ENCODE assay signal across 18 cellular contexts in genomic region chr5:1803192-1803591, GRCh38. TPM values are rescaled to one million over a fixed set of nuclear protein-coding genes. Genes with fewer than 3 reads are reported as not detected.
DNase-seq lines count a peak whose midpoint lies in the region; ATAC-seq, FAIRE-seq and TF ChIP-seq lines count a peak whose summit lies in the region.
"Had no signal": no experiment of that assay in that cellular context is flagged by ENCODE, and none has a peak within 500 bp of the region (broad histone marks: within the 10 kb centered on the region; RNA-seq: fewer than 3 reads in every experiment).

No MANE protein-coding gene starts in this region.

- no peaks in the 10 kb centered on the region for H3K27me3 ChIP-seq in pancreas
- H3K27me3 ChIP-seq: heart left ventricle, upper lobe of right lung had no signal

- intact Hi-C loops in pancreas (cut with DNase I): no loop called here

- peaks cover 18 to 36% of the 10 kb centered on the region in 2 donors for H3K36me3 Mint-ChIP-seq in activated T-cell treated with anti-CD3 and anti-CD28 coated beads, Interleukin-2, amount 50 U/mL, for 72 hours (ENCODE audit: insufficient read depth in 2 of 2)
- H3K36me3 Mint-ChIP-seq in IgD-negative memory B cell (peaks cover 9% of the 10 kb centered on the region), osteocyte (ENCODE audit: unreplicated experiment) (peaks cover 37% of the 10 kb centered on the region)
- peaks cover 60% of the 10 kb centered on the region for H3K36me3 Mint-ChIP-seq in activated naive CD8-positive, alpha-beta T cell treated with anti-CD3 and anti-CD28 coated beads, Interleukin-2, amount 50 U/mL, for 24 hours (ENCODE audit: low read depth)

- H3K27me3 Mint-ChIP-seq in activated T-cell treated with anti-CD3 and anti-CD28 coated beads, Interleukin-2, amount 50 U/mL, for 72 hours (ENCODE audit: low read depth): no peaks in the 10 kb centered on the region
- no peaks in the 10 kb centered on the region for H3K27me3 Mint-ChIP-seq in IgD-negative memory B cell
- no peaks in the 10 kb centered on the region for H3K27me3 Mint-ChIP-seq in activated naive CD8-positive, alpha-beta T cell treated with anti-CD3 and anti-CD28 coated beads, Interleukin-2, amount 50 U/mL, for 24 hours
- H3K27me3 Mint-ChIP-seq in osteocyte (ENCODE audit: unreplicated experiment): no peaks in the 10 kb centered on the region

- peaks cover 0 to 13% (median 7%) of the 10 kb centered on the region in 3 donors for H3K4me1 ChIP-seq in pancreas

- no peak for FAIRE-seq in pancreas (lab: Jason Lieb, UNC)
- FAIRE-seq: GM12878, keratinocyte had no signal

- H3K27ac Mint-ChIP-seq in activated T-cell treated with anti-CD3 and anti-CD28 coated beads, Interleukin-2, amount 50 U/mL, for 72 hours: peak overlapping the region; percentile 48
- H3K27ac Mint-ChIP-seq in IgD-negative memory B cell (peak overlapping the region in 1 of 3 donors; percentile 3), osteocyte (ENCODE audit: unreplicated experiment) (no peak overlapping the region)
- H3K27ac Mint-ChIP-seq in activated naive CD8-positive, alpha-beta T cell treated with anti-CD3 and anti-CD28 coated beads, Interleukin-2, amount 50 U/mL, for 24 hours: peak overlapping the region; percentile 40

- peaks cover 0 to 15% (median 0%) of the 10 kb centered on the region in 3 donors for H3K36me3 ChIP-seq in pancreas

- peaks cover 45% of the 10 kb centered on the region for H3K4me1 Mint-ChIP-seq in activated T-cell treated with anti-CD3 and anti-CD28 coated beads, Interleukin-2, amount 50 U/mL, for 72 hours (ENCODE audit: low read depth)
- H3K4me1 Mint-ChIP-seq in IgD-negative memory B cell (peaks cover 22 to 39% (median 31%) of the 10 kb centered on the region in 3 donors), osteocyte (ENCODE audit: unreplicated experiment) (peaks cover 32% of the 10 kb centered on the region)
- H3K4me1 Mint-ChIP-seq in activated naive CD8-positive, alpha-beta T cell treated with anti-CD3 and anti-CD28 coated beads, Interleukin-2, amount 50 U/mL, for 24 hours: peaks cover 48% of the 10 kb centered on the region

- TF ChIP-seq CTCF in osteocyte (IDR thresholded peaks at IDR 0.05) (no peak), pancreas (IDR thresholded peaks at IDR 0.05) (no peak)

- no peaks in the 10 kb centered on the region for H3K9me3 Mint-ChIP-seq in activated T-cell treated with anti-CD3 and anti-CD28 coated beads, Interleukin-2, amount 50 U/mL, for 72 hours
- no peaks in the 10 kb centered on the region for H3K9me3 Mint-ChIP-seq in IgD-negative memory B cell
- H3K9me3 Mint-ChIP-seq in activated naive CD8-positive, alpha-beta T cell treated with anti-CD3 and anti-CD28 coated beads, Interleukin-2, amount 50 U/mL, for 24 hours: no peaks in the 10 kb centered on the region
- no peaks in the 10 kb centered on the region for H3K9me3 Mint-ChIP-seq in osteocyte (ENCODE audit: unreplicated experiment)

- 90 to 96% methylated on average over 1 of the region's 1 CpG for WGBS in pancreas, 2 donors

- no peak overlapping the region for H3K4me3 ChIP-seq in pancreas
- H3K4me3 ChIP-seq: GM12878, HAP-1, heart left ventricle, upper lobe of right lung had no signal

- H3K27ac ChIP-seq in pancreas: no peak overlapping the region
- H3K27ac ChIP-seq: upper lobe of right lung had no signal

- H3K4me3 Mint-ChIP-seq in activated T-cell treated with anti-CD3 and anti-CD28 coated beads, Interleukin-2, amount 50 U/mL, for 72 hours: peak overlapping the region; percentile 61 to 94
- H3K4me3 Mint-ChIP-seq in IgD-negative memory B cell (peak overlapping the region; percentile 44 to 99 (median 64)), osteocyte (ENCODE audit: unreplicated experiment) (peak overlapping the region; percentile 15)
- H3K4me3 Mint-ChIP-seq in activated naive CD8-positive, alpha-beta T cell treated with anti-CD3 and anti-CD28 coated beads, Interleukin-2, amount 50 U/mL, for 24 hours: peak overlapping the region; percentile 94

- no peaks in the 10 kb centered on the region for H3K9me3 ChIP-seq in pancreas
- H3K9me3 ChIP-seq: HAP-1, heart left ventricle, upper lobe of right lung had no signal

- DNase-seq in activated T-cell treated with anti-CD3 and anti-CD28 coated beads, Interleukin-2, amount 50 U/mL, for 72 hours: no peak
- DNase-seq in activated T-cell treated with anti-CD3 and anti-CD28 coated beads, Interleukin-2, amount 50 U/mL, for 1 hour: no peak
- DNase-seq in activated naive CD8-positive, alpha-beta T cell treated with anti-CD3 and anti-CD28 coated beads, Interleukin-2, amount 50 U/mL, for 24 hours: no peak
- no peak for DNase-seq in osteocyte (ENCODE audit: extremely low spot score, unreplicated experiment)
- no peak for DNase-seq in H4 (ENCODE audit: low spot score)
- no peak for DNase-seq in pancreas
- DNase-seq: COR-L47; heart left ventricle; NCI-H1048; NCI-H774; stimulated activated naive CD4-positive, alpha-beta T cell; upper lobe of right lung had no signal

- ATAC-seq in activated T-cell treated with anti-CD3 and anti-CD28 coated beads, Interleukin-2, amount 50 U/mL, for 72 hours (replicated peaks in 1 of 2): no peak
- no peak for ATAC-seq in activated naive CD8-positive, alpha-beta T cell treated with anti-CD3 and anti-CD28 coated beads, Interleukin-2, amount 50 U/mL, for 24 hours
- ATAC-seq in GM19463 (IDR thresholded peaks at IDR 0.05; ENCODE audit: unreplicated experiment) (no peak), pancreas (no peak)
- ATAC-seq: activated CD4-positive, CD25-positive, alpha-beta regulatory T cell treated with anti-CD3 and anti-CD28 coated beads, Interleukin-2, amount 50 U/mL, for 24 hours; GM12878; heart left ventricle; upper lobe of right lung had no signal

RNA-seq across cellular contexts. Expression of gene NDUFS6, which starts 2.0 kb away (rescaled TPM):
- 10 to 100 TPM; 21.9 to 22.3 TPM for total RNA-seq in activated T-cell treated with anti-CD3 and anti-CD28 coated beads, Interleukin-2, amount 50 U/mL, for 72 hours
- polyA plus RNA-seq in IgD-negative memory B cell (66.5 TPM), pancreas (10 to 100 TPM; 24.9 to 41.9 TPM)
- total RNA-seq in osteocyte (31.7 and 35.1 TPM in 2 replicates), pancreas (10 to 100 TPM in 5 of 6 donors, 1 to 10 TPM in 1; 8.2 to 15.9 (median 13.4) TPM)
- total RNA-seq in H4 (2014; rRNA removed; shearing (Covaris generic)): 85.8 and 88.0 TPM in 2 replicates

RNA-seq across cellular contexts. Expression of gene MRPL36, which starts 3.6 kb away (rescaled TPM):
- 10 to 100 TPM; 48.1 to 52.2 TPM for total RNA-seq in activated T-cell treated with anti-CD3 and anti-CD28 coated beads, Interleukin-2, amount 50 U/mL, for 72 hours
- polyA plus RNA-seq in IgD-negative memory B cell (66.9 TPM), pancreas (10 to 100 TPM; 21.9 to 48.0 TPM)
- total RNA-seq in osteocyte (44.0 and 51.9 TPM in 2 replicates), pancreas (10 to 100 TPM; 13.1 to 19.5 (median 15.3) TPM)
- total RNA-seq in H4 (2014; rRNA removed; shearing (Covaris generic)): 95.5 and 109 TPM in 2 replicates

Comparison
In these comparisons a context has a peak if more than half of its experiments do, and no peak if none do; other contexts are left out.
1. H3K4me3 Mint-ChIP-seq: peak in every context shown above with its lines; median percentile 94 in activated naive CD8-positive, alpha-beta T cell treated with anti-CD3 and anti-CD28 coated beads, Interleukin-2, amount 50 U/mL, for 24 hours; 78 in activated T-cell treated with anti-CD3 and anti-CD28 coated beads, Interleukin-2, amount 50 U/mL, for 72 hours; 64 in IgD-negative memory B cell; 15 in osteocyte.